In the genomic region with DNA sequence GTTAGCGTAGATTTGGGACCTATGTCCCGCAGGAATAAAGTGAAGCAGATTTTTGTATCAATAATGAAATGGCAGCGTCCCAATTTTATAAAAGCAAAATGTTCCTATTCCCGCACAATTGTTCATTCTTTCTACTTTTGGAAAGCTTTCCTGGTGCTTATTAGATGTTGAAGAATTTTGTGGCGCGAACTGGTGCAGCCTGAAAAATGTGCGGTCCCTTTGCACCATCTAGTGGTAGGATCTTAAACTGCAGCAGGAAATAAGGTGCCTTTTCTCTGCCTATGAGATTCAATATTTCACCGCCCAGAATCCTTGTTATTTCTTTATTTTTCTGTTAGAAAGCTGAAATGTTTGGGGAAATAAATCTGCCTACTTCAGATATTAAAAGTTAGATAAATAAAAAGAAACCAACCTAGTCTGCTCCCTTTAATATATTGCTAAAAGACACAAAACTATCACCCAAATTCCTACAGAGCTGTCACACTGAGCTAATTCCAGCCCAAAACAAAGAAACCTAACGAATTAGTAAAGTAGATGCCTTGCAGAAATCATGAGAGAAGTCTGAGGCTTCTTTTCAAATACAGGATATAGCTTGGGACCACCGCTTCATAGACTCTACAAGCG, we compare ENCODE assay signal across 8 cellular contexts.
DNase-seq lines count a peak whose midpoint lies in the region; ATAC-seq and TF ChIP-seq lines count a peak whose summit lies in the region.

No MANE protein-coding gene starts in this region.

- H3K27ac Mint-ChIP-seq in immature natural killer cell = no peak overlapping the region

- H3K4me3 ChIP-seq in DOHH2 (ENCODE audit: low read length) (no peak overlapping the region), brain microvascular endothelial cell (ENCODE audit: low read depth, low read length) (no peak overlapping the region)

- in situ Hi-C loops in brain microvascular endothelial cell (cut with HindIII; ENCODE audit: low pct_ligation_motif_present, low sequenced_read_pairs) = no loop called here

- H3K4me1 Mint-ChIP-seq in immature natural killer cell = peaks cover 5 to 7% of the 10 kb centered on the region in 2 donors

- TF ChIP-seq CTCF in DOHH2 (IDR thresholded peaks at IDR 0.05; ENCODE audit: low read depth, low read length, poor library complexity, severe bottlenecking) (peak; percentile 87), RWPE1 (conservative IDR thresholded peaks at IDR 0.05; ENCODE audit: low read depth) (peak; percentile 99), brain microvascular endothelial cell (IDR thresholded peaks at IDR 0.05; ENCODE audit: low read depth, low read length, missing control alignments) (peak; percentile 85)

- H3F3A ChIP-seq in DOHH2 (ENCODE audit: control insufficient read depth, insufficient read depth) = no peaks in the 10 kb centered on the region

- H3K27me3 Mint-ChIP-seq in immature natural killer cell (ENCODE audit: low read depth in 3 of 3) = peaks cover 1 to 13% (median 6%) of the 10 kb centered on the region in 3 donors

- H3K27me3 ChIP-seq in DOHH2 (ENCODE audit: control insufficient read depth, low read length) = peaks cover 12% of the 10 kb centered on the region
- H3K27me3 ChIP-seq in brain microvascular endothelial cell (replicated peaks) = no peaks in the 10 kb centered on the region

- no peaks in the 10 kb centered on the region for H3K79me2 ChIP-seq in DOHH2 (ENCODE audit: control insufficient read depth, low read length)

- no peaks in the 10 kb centered on the region for H4K20me1 ChIP-seq in DOHH2 (ENCODE audit: control insufficient read depth, insufficient read depth, low read depth, low read length)

- no peaks in the 10 kb centered on the region for H3K9me3 ChIP-seq in DOHH2 (ENCODE audit: control insufficient read depth, insufficient read depth, low read length)

- CTCF ChIA-PET in RWPE1 (lab: Yijun Ruan, JAX) = interaction anchor here (0.5 to 3.0 kb wide), 47 partner anchors 8 to 1720 kb away, joined by 3 to 19 read pairs (median 3); no protein-coding TSS in a partner anchor

- POLR2A ChIA-PET in RWPE1 (lab: Yijun Ruan, JAX; ENCODE audit: low non-redundant PET) = no interaction called here

- DNase-seq in Kasumi-1 (lab: John Stamatoyannopoulos, UW) (peak; percentile 63 to 67), RWPE1 (ENCODE audit: low spot score) (peak; percentile 70), brain microvascular endothelial cell (peak; percentile 41), immature natural killer cell (peak; percentile 61 to 68 (median 64))
- peak; percentile 20 to 29 for DNase-seq in stimulated activated CD4-positive, alpha-beta T cell treated with anti-CD3 and anti-CD28 coated beads, Interleukin-1b, Interleukin-23, amount 100 ng/mL, for 1 hour (ENCODE audit: low read depth in 2 of 2)

- H3K4me1 ChIP-seq in DOHH2 (ENCODE audit: control insufficient read depth, low read length) = no peaks in the 10 kb centered on the region

- no peaks in the 10 kb centered on the region for H3K36me3 ChIP-seq in DOHH2 (ENCODE audit: control insufficient read depth, low read length)
- no peaks in the 10 kb centered on the region for H3K36me3 ChIP-seq in brain microvascular endothelial cell (replicated peaks)

- no peaks in the 10 kb centered on the region for H3K9me3 Mint-ChIP-seq in immature natural killer cell

- no peak overlapping the region for H3K27ac ChIP-seq in DOHH2 (ENCODE audit: low read depth, low read length)
- H3K27ac ChIP-seq in RWPE1 = no peak overlapping the region
- no peak overlapping the region for H3K27ac ChIP-seq in brain microvascular endothelial cell

- H3K4me2 ChIP-seq in DOHH2 (ENCODE audit: low read length) = no peak overlapping the region

- no peak overlapping the region for H3K4me3 Mint-ChIP-seq in immature natural killer cell

- no peak for ATAC-seq in GM21528 (IDR thresholded peaks at IDR 0.05; ENCODE audit: low FRiP score, unreplicated experiment)
- ATAC-seq in HG02610 (IDR thresholded peaks at IDR 0.05; ENCODE audit: unreplicated experiment) = no peak

- no peaks in the 10 kb centered on the region for H3K9me2 ChIP-seq in DOHH2 (replicated peaks; ENCODE audit: control insufficient read depth, low read length)

- no peaks in the 10 kb centered on the region for H3K36me3 Mint-ChIP-seq in immature natural killer cell
